1 cellular context compared by ENCODE assay signal in genomic region chr6:69098910-69099309, GRCh38.
TF ChIP-seq lines count a peak whose summit lies in the region.

No MANE protein-coding gene starts in this region.

TF ChIP-seq in GM23338, 12 proteins besides CTCF, POLR2A, EP300 and RAD21 (continued from another document):
- TF ChIP-seq REST (IDR thresholded peaks at IDR 0.05; ENCODE audit: unreplicated experiment) (no peak), ZNF462 (CRISPR knock-in tag; IDR thresholded peaks at IDR 0.05) (no peak), EZH2phosphoT487 (IDR thresholded peaks at IDR 0.05; ENCODE audit: unreplicated experiment) (no peak)
